ENCODE assay signal across 8 cellular contexts in genomic region chr15:78540135-78540954, GRCh38. TPM values are rescaled to one million over a fixed set of nuclear protein-coding genes. Genes with fewer than 3 reads are reported as not detected.
DNase-seq lines count a peak whose midpoint lies in the region; ATAC-seq and TF ChIP-seq lines count a peak whose summit lies in the region.

Gene PSMA4 (plus strand): TSS chr15:78540444. CDS start chr15:78541928, 1,484 bp downstream.

- peaks cover 30% of the 10 kb centered on the region for H3K36me3 Mint-ChIP-seq in activated naive CD8-positive, alpha-beta T cell treated with anti-CD3 and anti-CD28 coated beads, Interleukin-2, amount 50 U/mL, for 24 hours (ENCODE audit: low read depth)
- H3K36me3 Mint-ChIP-seq in type B pancreatic cell: peaks cover 10% of the 10 kb centered on the region

- no peaks in the 10 kb centered on the region for H3K27me3 ChIP-seq in cardiac muscle cell

- H3K9me3 Mint-ChIP-seq in activated naive CD8-positive, alpha-beta T cell treated with anti-CD3 and anti-CD28 coated beads, Interleukin-2, amount 50 U/mL, for 24 hours: no peaks in the 10 kb centered on the region
- no peaks in the 10 kb centered on the region for H3K9me3 Mint-ChIP-seq in type B pancreatic cell

- peaks cover 32% of the 10 kb centered on the region for H3K4me1 Mint-ChIP-seq in activated naive CD8-positive, alpha-beta T cell treated with anti-CD3 and anti-CD28 coated beads, Interleukin-2, amount 50 U/mL, for 24 hours
- peaks cover 10% of the 10 kb centered on the region for H3K4me1 Mint-ChIP-seq in type B pancreatic cell (ENCODE audit: unreplicated experiment)

- H3K27ac Mint-ChIP-seq in activated naive CD8-positive, alpha-beta T cell treated with anti-CD3 and anti-CD28 coated beads, Interleukin-2, amount 50 U/mL, for 24 hours: peak within 1 kb of the TSS; percentile 93
- peak within 1 kb of the TSS; percentile 95 for H3K27ac Mint-ChIP-seq in type B pancreatic cell

- no peaks in the 10 kb centered on the region for H3K27me3 Mint-ChIP-seq in activated naive CD8-positive, alpha-beta T cell treated with anti-CD3 and anti-CD28 coated beads, Interleukin-2, amount 50 U/mL, for 24 hours
- H3K27me3 Mint-ChIP-seq in type B pancreatic cell: no peaks in the 10 kb centered on the region

- peak; percentile 83 for ATAC-seq in HG02623 (IDR thresholded peaks at IDR 0.05; ENCODE audit: unreplicated experiment)
- peak; percentile 88 for ATAC-seq in activated naive CD8-positive, alpha-beta T cell treated with anti-CD3 and anti-CD28 coated beads, Interleukin-2, amount 50 U/mL, for 24 hours

- intact Hi-C loops in posterior cingulate gyrus (cut with DNase I): loop anchor here (2.0 kb wide), 2 partner anchors 34 to 102 kb away; partner anchors contain the start of genes HYKK and IREB2

- peaks cover 27% of the 10 kb centered on the region for H3K36me3 ChIP-seq in cardiac muscle cell

- H3K4me1 ChIP-seq in cardiac muscle cell (ENCODE audit: low read depth): peaks cover 27% of the 10 kb centered on the region

- peak within 1 kb of the TSS; percentile 97 for H3K27ac ChIP-seq in cardiac muscle cell

- H3K4me3 ChIP-seq in GM12864 (ENCODE audit: low read depth, low read length) (peak within 1 kb of the TSS; percentile 95), cardiac muscle cell (peak within 1 kb of the TSS; percentile 97)

- H3K4me3 Mint-ChIP-seq in activated naive CD8-positive, alpha-beta T cell treated with anti-CD3 and anti-CD28 coated beads, Interleukin-2, amount 50 U/mL, for 24 hours: peak within 1 kb of the TSS; percentile 92
- H3K4me3 Mint-ChIP-seq in type B pancreatic cell: peak within 1 kb of the TSS; percentile 100

- TF ChIP-seq CTCF in GM12864 (IDR thresholded peaks at IDR 0.05; ENCODE audit: low read depth, low read length, missing control alignments): no peak
- TF ChIP-seq CTCF in cardiac muscle cell (IDR thresholded peaks at IDR 0.05; ENCODE audit: low read depth, low read length): peak; percentile 13
- TF ChIP-seq CTCF in type B pancreatic cell (conservative IDR thresholded peaks at IDR 0.05): peak; percentile 36

- no peaks in the 10 kb centered on the region for H3K9me3 ChIP-seq in cardiac muscle cell (ENCODE audit: low read depth)

- peak; percentile 69 for DNase-seq in GM12864 (ENCODE audit: low read depth)
- peak; percentile 62 for DNase-seq in NCI-H1105 treated with DMSO at 0.1 percent for 48 hours (lab: John Stamatoyannopoulos, UW)
- peak; percentile 70 for DNase-seq in SW480 (ENCODE audit: low spot score)
- peak; percentile 96 for DNase-seq in activated naive CD8-positive, alpha-beta T cell treated with anti-CD3 and anti-CD28 coated beads, Interleukin-2, amount 50 U/mL, for 24 hours
- peak; percentile 86 to 89 for DNase-seq in cardiac muscle cell (ENCODE audit: low read depth in 1 of 2, low spot score in 1 of 2)
- peak; percentile 86 to 99 (median 92) for DNase-seq in posterior cingulate gyrus
- peak; percentile 95 for DNase-seq in type B pancreatic cell (ENCODE audit: extremely low spot score, unreplicated experiment)

RNA-seq across cellular contexts. Expression of gene PSMA4, which starts in this region (rescaled TPM):
- total RNA-seq in cardiac muscle cell: 93.7 and 119 TPM in 2 replicates
- 260 and 264 TPM in 2 replicates for polyA plus RNA-seq in cardiac muscle cell
- total RNA-seq in type B pancreatic cell (ENCODE audit: low replicate concordance): 182 and 209 TPM in 2 replicates

Comparison
In these comparisons a context has a peak if more than half of its experiments do, and no peak if none do; other contexts are left out.
1. Peak in every context shown above with its lines: DNase-seq, ATAC-seq, H3K4me3 ChIP-seq and H3K27ac ChIP-seq.